ENCODE assay signal across 19 cellular contexts in the genomic region with DNA sequence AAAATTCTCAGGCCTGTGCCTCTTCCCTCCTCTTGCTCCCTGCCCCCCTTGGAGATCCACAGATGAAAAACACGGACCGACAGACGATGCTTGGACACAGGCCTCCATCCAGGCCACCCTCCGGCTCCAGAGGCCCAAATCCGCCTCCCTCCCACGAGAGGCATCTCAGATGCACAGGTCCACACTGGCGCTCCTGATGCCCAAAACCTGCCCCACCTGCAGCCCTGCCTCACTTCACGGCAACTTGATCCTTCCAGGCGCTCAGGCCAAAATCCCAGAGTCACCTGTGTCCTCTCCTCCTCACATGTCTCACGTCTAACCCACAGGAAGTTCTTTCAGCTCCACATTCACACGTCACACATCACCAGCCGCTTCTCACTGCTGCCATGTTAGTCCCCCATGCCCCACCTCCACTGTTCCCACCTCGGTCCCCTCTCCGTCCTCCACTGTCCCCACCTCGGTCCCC. TPM values are rescaled to one million over a fixed set of nuclear protein-coding genes. Genes with fewer than 3 reads are reported as not detected.
A peak's percentile ranks its signal among the peaks of the same experiment; 100 is the strongest.
DNase-seq lines count a peak whose midpoint lies in the region; ATAC-seq and TF ChIP-seq lines count a peak whose summit lies in the region.
"Had no signal": no experiment of that assay in that cellular context is flagged by ENCODE, and none has a peak within 500 bp of the region (broad histone marks: within the 10 kb centered on the region; RNA-seq: fewer than 3 reads in every experiment).

No MANE protein-coding gene starts in this region.

- CTCF ChIA-PET in activated CD4-positive, alpha-beta memory T cell treated with anti-CD3 and anti-CD28 coated beads for 36 hours (lab: Charles Lee): no interaction called here

- no peaks in the 10 kb centered on the region for H3K9me3 ChIP-seq in ascending aorta
- H3K9me3 ChIP-seq: BE2C, HAP-1, SJSA1 had no signal

- H3K4me3 Mint-ChIP-seq in stimulated activated naive CD8-positive, alpha-beta T cell treated with anti-CD3 and anti-CD28 coated beads, Interleukin-15, amount 100 ng/mL, for 72 hours: no peak overlapping the region
- H3K4me3 Mint-ChIP-seq in naive B cell: peak overlapping the region in 1 of 8 donors; percentile 7
- H3K4me3 Mint-ChIP-seq in activated CD4-positive, alpha-beta memory T cell treated with anti-CD3 and anti-CD28 coated beads for 36 hours: no peak overlapping the region

- H3K4me1 ChIP-seq in ascending aorta: peaks cover 26 to 49% of the 10 kb centered on the region in 2 donors
- H3K4me1 ChIP-seq: BE2C, HAP-1 had no signal

- intact Hi-C loops in ascending aorta (cut with DNase I): loop anchor here (5.0 kb wide), 1 partner anchor 80 kb away; no protein-coding TSS in a partner anchor
- intact Hi-C loops in activated CD4-positive, alpha-beta memory T cell treated with anti-CD3 and anti-CD28 coated beads for 36 hours (cut with micrococcal nuclease): no loop called here

- ATAC-seq in stimulated activated naive CD8-positive, alpha-beta T cell treated with anti-CD3 and anti-CD28 coated beads, Interleukin-15, amount 100 ng/mL, for 72 hours: peak; percentile 59
- no peak for ATAC-seq in stimulated activated naive CD8-positive, alpha-beta T cell treated with anti-CD3 and anti-CD28 coated beads, Interleukin-15, Interleukin-2, amounts not matched to agents 100 U/mL and 50 U/mL, for 24 hours
- no peak for ATAC-seq in naive B cell (ENCODE audit: low read depth in 2 of 2)

- H3K9me3 Mint-ChIP-seq in stimulated activated naive CD8-positive, alpha-beta T cell treated with anti-CD3 and anti-CD28 coated beads, Interleukin-15, amount 100 ng/mL, for 72 hours: no peaks in the 10 kb centered on the region
- peaks cover 0 to 2% (median 0%) of the 10 kb centered on the region in 7 donors for H3K9me3 Mint-ChIP-seq in naive B cell
- no peaks in the 10 kb centered on the region for H3K9me3 Mint-ChIP-seq in activated CD4-positive, alpha-beta memory T cell treated with anti-CD3 and anti-CD28 coated beads for 36 hours

- no peak overlapping the region for H3K4me3 ChIP-seq in ascending aorta
- H3K4me3 ChIP-seq: HAP-1, SJSA1 had no signal

- H3K36me3 ChIP-seq in ascending aorta: no peaks in the 10 kb centered on the region
- H3K36me3 ChIP-seq: BE2C, HAP-1, SJSA1 had no signal

- POLR2A ChIA-PET in activated CD4-positive, alpha-beta memory T cell treated with anti-CD3 and anti-CD28 coated beads for 36 hours (lab: Charles Lee): no interaction called here

- no peaks in the 10 kb centered on the region for H3K36me3 Mint-ChIP-seq in naive B cell
- no peaks in the 10 kb centered on the region for H3K36me3 Mint-ChIP-seq in activated CD4-positive, alpha-beta memory T cell treated with anti-CD3 and anti-CD28 coated beads for 36 hours

- no peaks in the 10 kb centered on the region for H3K27me3 ChIP-seq in ascending aorta
- H3K27me3 ChIP-seq: BE2C, SJSA1 had no signal

- peak overlapping the region; percentile 68 to 72 for H3K27ac Mint-ChIP-seq in stimulated activated naive CD8-positive, alpha-beta T cell treated with anti-CD3 and anti-CD28 coated beads, Interleukin-15, amount 100 ng/mL, for 72 hours
- peak overlapping the region in 5 of 6 donors; percentile 42 to 97 (median 85) for H3K27ac Mint-ChIP-seq in naive B cell
- H3K27ac Mint-ChIP-seq in activated CD4-positive, alpha-beta memory T cell treated with anti-CD3 and anti-CD28 coated beads for 36 hours: no peak overlapping the region

- no peak for DNase-seq in stimulated activated naive CD8-positive, alpha-beta T cell treated with anti-CD3 and anti-CD28 coated beads, Interleukin-15, amount 100 ng/mL, for 72 hours
- DNase-seq in stimulated activated naive CD8-positive, alpha-beta T cell treated with anti-CD3 and anti-CD28 coated beads, Interleukin-15, Interleukin-2, amounts not matched to agents 100 U/mL and 50 U/mL, for 24 hours: no peak
- no peak for DNase-seq in ascending aorta (ENCODE audit: low spot score in 2 of 2)
- DNase-seq in naive B cell: no peak
- no peak for DNase-seq in NCI-H146 (lab: John Stamatoyannopoulos, UW)
- DNase-seq in NCI-H446 treated with DMSO at 0.1 percent for 48 hours (lab: John Stamatoyannopoulos, UW): no peak
- DNase-seq in activated CD4-positive, alpha-beta memory T cell treated with anti-CD3 and anti-CD28 coated beads for 36 hours: no peak
- DNase-seq: BE2C; NCI-H1092; NCI-H1694; NCI-H2107; NCI-H226; NCI-H526 treated with DMSO at 0.1 percent for 48 hours; NK-92 treated with Interleukin-12 subunit alpha and Interleukin-12 subunit beta, amount 100 ng/mL, for 24 hours; OCI-M1 had no signal

- H3K27me3 Mint-ChIP-seq in stimulated activated naive CD8-positive, alpha-beta T cell treated with anti-CD3 and anti-CD28 coated beads, Interleukin-15, amount 100 ng/mL, for 72 hours: no peaks in the 10 kb centered on the region
- H3K27me3 Mint-ChIP-seq in naive B cell: no peaks in the 10 kb centered on the region
- H3K27me3 Mint-ChIP-seq in activated CD4-positive, alpha-beta memory T cell treated with anti-CD3 and anti-CD28 coated beads for 36 hours: no peaks in the 10 kb centered on the region

- no peak for TF ChIP-seq CTCF in ascending aorta (IDR thresholded peaks at IDR 0.05)

- peak overlapping the region; percentile 90 for H3K27ac ChIP-seq in ascending aorta
- H3K27ac ChIP-seq: SJSA1 had no signal

- H3K4me1 Mint-ChIP-seq in stimulated activated naive CD8-positive, alpha-beta T cell treated with anti-CD3 and anti-CD28 coated beads, Interleukin-15, amount 100 ng/mL, for 72 hours: peaks cover 14% of the 10 kb centered on the region
- H3K4me1 Mint-ChIP-seq in naive B cell: peaks cover 14 to 25% (median 21%) of the 10 kb centered on the region in 3 donors
- H3K4me1 Mint-ChIP-seq in activated CD4-positive, alpha-beta memory T cell treated with anti-CD3 and anti-CD28 coated beads for 36 hours (ENCODE audit: low read depth): peaks cover 2% of the 10 kb centered on the region

RNA-seq across cellular contexts. Expression of gene RAB17, which starts 7.2 kb away (rescaled TPM):
- 0.32 TPM for total RNA-seq in ascending aorta
- not detected for polyA plus RNA-seq in naive B cell (ENCODE audit: low read depth in 6 of 6)
- not detected for total RNA-seq in activated CD4-positive, alpha-beta memory T cell treated with anti-CD3 and anti-CD28 coated beads for 36 hours
- total RNA-seq: HT1080 had no signal

RNA-seq across cellular contexts. Expression of gene LRRFIP1, which starts 29.7 kb away (rescaled TPM):
- 133 TPM for total RNA-seq in ascending aorta
- polyA plus RNA-seq in naive B cell (ENCODE audit: low read depth in 6 of 6): 10 to 100 TPM; 45.8 to 88.7 (median 68.2) TPM
- 100 to 1,000 TPM; 238 to 240 TPM for total RNA-seq in activated CD4-positive, alpha-beta memory T cell treated with anti-CD3 and anti-CD28 coated beads for 36 hours

RNA-seq across cellular contexts. Expression of gene PRLH, which starts 31.3 kb away (rescaled TPM):
- not detected for total RNA-seq in ascending aorta
- not detected for polyA plus RNA-seq in naive B cell (ENCODE audit: low read depth in 6 of 6)
- total RNA-seq in activated CD4-positive, alpha-beta memory T cell treated with anti-CD3 and anti-CD28 coated beads for 36 hours: not detected
- total RNA-seq: HT1080, SJSA1 had no signal
- polyA plus RNA-seq: AG04450 had no signal
